In genomic region chr11:32052218-32052617, GRCh38 we compare ENCODE assay signal across 9 cellular contexts. TPM values are rescaled to one million over a fixed set of nuclear protein-coding genes. Genes with fewer than 3 reads are reported as not detected.
A peak's percentile ranks its signal among the peaks of the same experiment; 100 is the strongest.
DNase-seq lines count a peak whose midpoint lies in the region; ATAC-seq, FAIRE-seq and TF ChIP-seq lines count a peak whose summit lies in the region.
"Had no signal": no experiment of that assay in that cellular context is flagged by ENCODE, and none has a peak within 500 bp of the region (broad histone marks: within the 10 kb centered on the region; RNA-seq: fewer than 3 reads in every experiment).

No MANE protein-coding gene starts in this region.

- H3K4me3 Mint-ChIP-seq in Calu3 (ENCODE audit: low read depth, unreplicated experiment): no peak overlapping the region
- no peak overlapping the region for H3K4me3 Mint-ChIP-seq in naive B cell
- H3K4me3 Mint-ChIP-seq in stimulated activated naive B cell treated with anti-CD40 and anti-IgM and Interleukin-4, amounts not matched to agents 10 μg/mL and 1 μg/mL and 100 μg/mL, for 72 hours: no peak overlapping the region

- TF ChIP-seq CTCF in Calu3 (IDR thresholded peaks at IDR 0.05; ENCODE audit: unreplicated experiment) (peak; percentile 55), endothelial cell of umbilical vein (IDR thresholded peaks at IDR 0.05; ENCODE audit: extremely low read depth in 1 of 2, insufficient read depth in 1 of 2, low read depth in 1 of 2, low read length in 2 of 2) (peak; percentile 57 to 69)

- no peaks in the 10 kb centered on the region for H3K9me3 ChIP-seq in endothelial cell of umbilical vein (replicated peaks; ENCODE audit: control insufficient read depth, insufficient read depth, low read length)

- intact Hi-C loops in Calu3 (cut with micrococcal nuclease; ENCODE audit: unreplicated experiment) (loop anchor here (1.0 to 5.0 kb wide), 4 partner anchors 36 to 245 kb away; no protein-coding TSS in a partner anchor), endothelial cell of umbilical vein (cut with micrococcal nuclease) (loop anchor here (1.0 to 2.0 kb wide), 4 partner anchors 39 to 121 kb away; partner anchors contain the start of gene RCN1)

- no TSS peak for BruUV-seq in Calu3 (replicated peaks; lab: Mats Ljungman, UMichigan)
- BruUV-seq in endothelial cell of umbilical vein (replicated peaks; lab: Mats Ljungman, UMichigan): no TSS peak

- no peak overlapping the region for H3K27ac ChIP-seq in endothelial cell of umbilical vein (ENCODE audit: insufficient read depth, low read depth, low read length)

- H3K27me3 Mint-ChIP-seq in Calu3 (ENCODE audit: unreplicated experiment) (peaks cover 92% of the 10 kb centered on the region), naive B cell (peaks cover 19 to 62% (median 49%) of the 10 kb centered on the region in 3 donors)
- peaks cover 39 to 64% of the 10 kb centered on the region in 2 donors for H3K27me3 Mint-ChIP-seq in stimulated activated naive B cell treated with anti-CD40 and anti-IgM and Interleukin-4, amounts not matched to agents 10 μg/mL and 1 μg/mL and 100 μg/mL, for 72 hours

- no peak overlapping the region for H2AFZ ChIP-seq in endothelial cell of umbilical vein (ENCODE audit: low read depth, low read length)

- H3K9me1 ChIP-seq in endothelial cell of umbilical vein (replicated peaks; ENCODE audit: control insufficient read depth, extremely low read depth, insufficient read depth, low read length): no peaks in the 10 kb centered on the region

- H3K36me3 Mint-ChIP-seq in Calu3 (ENCODE audit: insufficient read depth, unreplicated experiment) (no peaks in the 10 kb centered on the region), naive B cell (no peaks in the 10 kb centered on the region)
- no peaks in the 10 kb centered on the region for H3K36me3 Mint-ChIP-seq in stimulated activated naive B cell treated with anti-CD40 and anti-IgM and Interleukin-4, amounts not matched to agents 10 μg/mL and 1 μg/mL and 100 μg/mL, for 72 hours

- POLR2A ChIA-PET in endothelial cell of umbilical vein (lab: Charles Lee): no interaction called here

- CTCF ChIA-PET in Calu3 (lab: Charles Lee): interaction anchor here (1.1 to 1.2 kb wide), 2 partner anchors 20 to 124 kb away, joined by 5 to 6 read pairs; no protein-coding TSS in a partner anchor
- CTCF ChIA-PET in endothelial cell of umbilical vein (lab: Charles Lee): interaction anchor here (0.6 to 6.3 kb wide), 41 partner anchors 9 to 945 kb away, joined by 3 to 249 read pairs (median 4); partner anchors contain the start of gene RCN1

- H3K36me3 ChIP-seq in H7 (replicated peaks; ENCODE audit: control insufficient read depth, insufficient read depth, low read length): no peaks in the 10 kb centered on the region
- no peaks in the 10 kb centered on the region for H3K36me3 ChIP-seq in endothelial cell of umbilical vein (ENCODE audit: control insufficient read depth in 2 of 2, extremely low read depth in 1 of 2, insufficient read depth in 2 of 2, low read length in 2 of 2)

- ATAC-seq in naive B cell (ENCODE audit: low read depth in 2 of 2): no peak
- ATAC-seq in stimulated activated naive B cell treated with anti-CD40 and anti-IgM and Interleukin-4, amounts not matched to agents 10 μg/mL and 1 μg/mL and 100 μg/mL, for 72 hours (replicated peaks): peak; percentile 54 to 59
- ATAC-seq in HG02981 (IDR thresholded peaks at IDR 0.05; ENCODE audit: unreplicated experiment): no peak

- H3K4me3 ChIP-seq in H7 (ENCODE audit: insufficient read depth, low read depth, low read length): no peak overlapping the region
- no peak overlapping the region for H3K4me3 ChIP-seq in endothelial cell of umbilical vein (replicated peaks in 1 of 3; ENCODE audit: insufficient read depth in 1 of 3, low read depth in 1 of 3, low read length in 3 of 3)

- H3K27me3 ChIP-seq in H7 (ENCODE audit: control insufficient read depth, insufficient read depth, low read length): no peaks in the 10 kb centered on the region
- peaks cover 28 to 30% of the 10 kb centered on the region in 2 experiments for H3K27me3 ChIP-seq in endothelial cell of umbilical vein (ENCODE audit: control insufficient read depth in 2 of 2, insufficient read depth in 2 of 2, low read length in 2 of 2)

- H4K20me1 ChIP-seq in endothelial cell of umbilical vein (replicated peaks; ENCODE audit: control insufficient read depth, extremely low read depth, insufficient read depth, low read length): no peaks in the 10 kb centered on the region

- H3K9ac ChIP-seq in endothelial cell of umbilical vein (replicated peaks; ENCODE audit: extremely low read depth, insufficient read depth, low read length): no peak overlapping the region

- no peak for TF ChIP-seq POLR2A in endothelial cell of umbilical vein (IDR thresholded peaks at IDR 0.05; ENCODE audit: low read depth, low read length)

- FAIRE-seq in endothelial cell of umbilical vein (lab: Jason Lieb, UNC): peak; percentile 96
- FAIRE-seq: TTC549 had no signal

- peak; percentile 64 for DNase-seq in Calu3
- peak; percentile 48 for DNase-seq in H7
- peak; percentile 56 for DNase-seq in NCI-H748 (lab: John Stamatoyannopoulos, UW; ENCODE audit: unreplicated experiment)
- peak; percentile 9 for DNase-seq in activated CD8-positive, alpha-beta memory T cell treated with anti-CD3 and anti-CD28 coated beads, Interleukin-2, amount 50 U/mL, for 24 hours (ENCODE audit: extremely low read depth)
- DNase-seq in endothelial cell of umbilical vein (ENCODE audit: low read depth, low spot score): peak; percentile 61
- DNase-seq in naive B cell: peak; percentile 24
- DNase-seq in stimulated activated naive B cell treated with anti-CD40 and anti-IgM and Interleukin-4, amounts not matched to agents 10 μg/mL and 1 μg/mL and 100 μg/mL, for 72 hours: peak; percentile 21

- no peaks in the 10 kb centered on the region for H3K9me3 Mint-ChIP-seq in Calu3 (ENCODE audit: low read depth, unreplicated experiment)
- H3K9me3 Mint-ChIP-seq in naive B cell: no peaks in the 10 kb centered on the region
- no peaks in the 10 kb centered on the region for H3K9me3 Mint-ChIP-seq in stimulated activated naive B cell treated with anti-CD40 and anti-IgM and Interleukin-4, amounts not matched to agents 10 μg/mL and 1 μg/mL and 100 μg/mL, for 72 hours

- dilution Hi-C loops in endothelial cell of umbilical vein (cut with MboI; ENCODE audit: extremely low pct_ligation_motif_present, low sequenced_read_pairs): no loop called here

- no peaks in the 10 kb centered on the region for H3K79me2 ChIP-seq in endothelial cell of umbilical vein (ENCODE audit: control insufficient read depth, insufficient read depth, low read length)

- no peak overlapping the region for H3K27ac Mint-ChIP-seq in Calu3 (ENCODE audit: unreplicated experiment)
- no peak overlapping the region for H3K27ac Mint-ChIP-seq in naive B cell
- no peak overlapping the region for H3K27ac Mint-ChIP-seq in stimulated activated naive B cell treated with anti-CD40 and anti-IgM and Interleukin-4, amounts not matched to agents 10 μg/mL and 1 μg/mL and 100 μg/mL, for 72 hours

- H3K4me2 ChIP-seq in endothelial cell of umbilical vein (ENCODE audit: insufficient read depth, low read length): no peak overlapping the region

- no peaks in the 10 kb centered on the region for H3K4me1 ChIP-seq in endothelial cell of umbilical vein (ENCODE audit: control insufficient read depth, extremely low read depth, insufficient read depth, low read length)

- H3K4me1 Mint-ChIP-seq in Calu3 (ENCODE audit: low read depth, unreplicated experiment) (no peaks in the 10 kb centered on the region), naive B cell (no peaks in the 10 kb centered on the region)
- H3K4me1 Mint-ChIP-seq in stimulated activated naive B cell treated with anti-CD40 and anti-IgM and Interleukin-4, amounts not matched to agents 10 μg/mL and 1 μg/mL and 100 μg/mL, for 72 hours: no peaks in the 10 kb centered on the region

TF ChIP-seq in endothelial cell of umbilical vein, 7 proteins besides CTCF, POLR2A, EP300 and RAD21:
- no peak for TF ChIP-seq POLR2AphosphoS5 (IDR thresholded peaks at IDR 0.05; ENCODE audit: insufficient read depth, low read depth, low read length)
- peak; percentile 15 for TF ChIP-seq EZH2 (IDR thresholded peaks at IDR 0.05; ENCODE audit: borderline replicate concordance, low read depth, low read length, severe bottlenecking)

RNA-seq across cellular contexts. Expression of gene RCN1, which starts 38.7 kb away (rescaled TPM):
- total RNA-seq in Calu3 (2022): 163 and 186 TPM in 2 replicates
- total RNA-seq in H7 (2014; rRNA removed; shearing (Covaris generic)): 84.2 and 104 TPM in 2 replicates
- total RNA-seq in endothelial cell of umbilical vein: 254 and 285 TPM in 2 replicates
- 168 and 174 TPM in 2 replicates for polyA plus RNA-seq in endothelial cell of umbilical vein
- polyA plus RNA-seq in endothelial cell of umbilical vein (2011; cell fraction: cytosol; rRNA removed): 197 and 204 TPM in 2 replicates
- 205 and 279 TPM in 2 replicates for polyA plus RNA-seq in endothelial cell of umbilical vein (2011; cell fraction: nucleus; rRNA removed)
- polyA plus RNA-seq in endothelial cell of umbilical vein (2012): 300 and 324 TPM in 2 replicates
- 149 and 152 TPM in 2 replicates for polyA minus RNA-seq in endothelial cell of umbilical vein
- 104 TPM for polyA minus RNA-seq in endothelial cell of umbilical vein (2011; cell fraction: cytosol; rRNA and poly(A)+ RNA removed)
- polyA minus RNA-seq in endothelial cell of umbilical vein (2011; cell fraction: nucleus; rRNA and poly(A)+ RNA removed): 105 and 133 TPM in 2 replicates
- 1 to 10 TPM in 5 of 6 donors, under 1 TPM in 1; 0.57 to 6.1 (median 5.6) TPM for polyA plus RNA-seq in naive B cell (ENCODE audit: low read depth in 6 of 6)

Comparison
In these comparisons a context has a peak if more than half of its experiments do, and no peak if none do; other contexts are left out.
1. DNase-seq: peak in every context shown above with its lines; median percentile 64 in Calu3; 61 in endothelial cell of umbilical vein; 56 in NCI-H748; 48 in H7; 24 in naive B cell; 21 in stimulated activated naive B cell treated with anti-CD40 and anti-IgM and Interleukin-4, amounts not matched to agents 10 μg/mL and 1 μg/mL and 100 μg/mL, for 72 hours; 9 in activated CD8-positive, alpha-beta memory T cell treated with anti-CD3 and anti-CD28 coated beads, Interleukin-2, amount 50 U/mL, for 24 hours.
2. ATAC-seq: peak in stimulated activated naive B cell treated with anti-CD40 and anti-IgM and Interleukin-4, amounts not matched to agents 10 μg/mL and 1 μg/mL and 100 μg/mL, for 72 hours (2 of 2); none in naive B cell (0 of 2) and HG02981 (single experiment).